Comparison of ENCODE assay signal across 8 cellular contexts in the genomic region with DNA sequence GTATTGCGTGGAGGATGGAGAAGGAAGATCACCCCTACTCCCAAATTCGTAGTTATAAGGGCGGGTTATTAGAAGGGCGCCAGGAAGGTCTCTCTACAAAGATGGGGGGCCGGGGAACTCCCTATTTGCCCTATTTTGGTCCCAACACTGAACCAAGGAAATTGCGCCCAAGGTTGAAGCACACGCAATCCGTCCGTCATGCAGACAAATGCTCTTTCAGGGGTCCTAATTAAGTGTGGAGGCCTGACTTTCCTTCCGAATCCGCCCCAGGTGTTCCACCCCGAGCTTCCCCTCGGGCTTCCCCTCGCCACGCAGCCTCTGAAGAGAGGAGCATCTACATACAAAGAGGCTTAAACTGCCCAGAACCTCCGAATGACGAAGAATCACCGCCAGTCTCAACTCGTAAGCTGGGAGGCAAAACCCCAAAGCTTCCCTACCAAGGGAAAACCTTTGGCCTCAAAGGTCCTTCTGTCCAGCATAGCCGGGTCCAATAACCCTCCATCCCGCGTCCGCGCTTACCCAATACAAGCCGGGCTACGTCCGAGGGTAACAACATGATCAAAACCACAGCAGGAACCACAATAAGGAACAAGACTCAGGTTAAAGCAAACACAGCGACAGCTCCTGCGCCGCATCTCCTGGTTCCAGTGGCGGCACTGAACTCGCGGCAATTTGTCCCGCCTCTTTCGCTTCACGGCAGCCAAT. TPM values are rescaled to one million over a fixed set of nuclear protein-coding genes. Genes with fewer than 3 reads are reported as not detected.
DNase-seq lines count a peak whose midpoint lies in the region; ATAC-seq and TF ChIP-seq lines count a peak whose summit lies in the region.

A gene (minus strand): TSS at position 658 of the 705 bp plus-strand sequence. CDS start 102 bp downstream, at position 556.

- H3K9ac ChIP-seq in BLaER1 treated with 17β-estradiol and CSF1 and Interleukin-3, amounts not matched to agents 10 nM and 100 nM = peak within 1 kb of the TSS; percentile 89 to 95 (median 94)

- TF ChIP-seq CTCF in Panc1 (IDR thresholded peaks at IDR 0.05) (no peak), dorsolateral prefrontal cortex (IDR thresholded peaks at IDR 0.05 in 54 of 56, conservative IDR thresholded peaks at IDR 0.05 in 2 of 56; ENCODE audit: low read depth in 1 of 56, partially characterized antibody in 56 of 56) (no peak)

- intact Hi-C loops in Panc1 (cut with micrococcal nuclease; ENCODE audit: unreplicated experiment) (no loop called here), dorsolateral prefrontal cortex (cut with DNase I) (loop anchor here (2.0 to 5.0 kb wide), 7 partner anchors 100 to 443 kb away; a partner anchor contains a TSS), aorta (cut with DNase I) (loop anchor here (2.0 to 10.0 kb wide), 6 partner anchors 101 to 1873 kb away; a partner anchor contains a TSS)

- POLR2A ChIA-PET in Panc1 (lab: Charles Lee) = interaction anchor here (0.7 kb wide), 1 partner anchor 666 kb away, joined by 3 read pairs; no protein-coding TSS in a partner anchor

- H3K9me3 ChIP-seq in BLaER1 treated with 17β-estradiol and CSF1 and Interleukin-3, amounts not matched to agents 10 nM and 100 nM (replicated peaks in 1 of 11) = no peaks in the 10 kb centered on the region
- H3K9me3 ChIP-seq in Panc1 (ENCODE audit: control insufficient read depth, insufficient read depth, low read depth, low read length) (no peaks in the 10 kb centered on the region), aorta (ENCODE audit: control insufficient read depth, low read length) (no peaks in the 10 kb centered on the region)

- in situ Hi-C loops in Panc1 (cut with HindIII; ENCODE audit: low pct_unique_long_range_greater_than_20kb, low sequenced_read_pairs) = no loop called here

- H3K4me1 ChIP-seq in BLaER1 treated with 17β-estradiol and CSF1 and Interleukin-3, amounts not matched to agents 10 nM and 100 nM = peaks cover 50 to 61% (median 55%) of the 10 kb centered on the region in 10 experiments
- H3K4me1 ChIP-seq in Panc1 (ENCODE audit: control insufficient read depth, insufficient read depth, low read length) = peaks cover 37% of the 10 kb centered on the region
- peaks cover 2 to 13% of the 10 kb centered on the region in 2 donors for H3K4me1 ChIP-seq in aorta (ENCODE audit: control insufficient read depth in 1 of 2, insufficient read depth in 2 of 2, low read length in 2 of 2)

- peak within 1 kb of the TSS; percentile 83 to 95 (median 93) for H3K27ac ChIP-seq in BLaER1 treated with 17β-estradiol and CSF1 and Interleukin-3, amounts not matched to agents 10 nM and 100 nM
- H3K27ac ChIP-seq in Panc1 (ENCODE audit: low read length) = peak within 1 kb of the TSS; percentile 100
- peak within 1 kb of the TSS; percentile 73 to 99 (median 94) for H3K27ac ChIP-seq in dorsolateral prefrontal cortex
- H3K27ac ChIP-seq in aorta (ENCODE audit: low read depth in 1 of 2, low read length in 2 of 2) = peak within 1 kb of the TSS; percentile 52 to 95

- BruUV-seq in Panc1 (replicated peaks; lab: Mats Ljungman, UMichigan) = TSS peak; percentile 88

- DNase-seq in Panc1 (ENCODE audit: low read depth, low spot score) = no peak
- DNase-seq in dorsolateral prefrontal cortex = no peak
- DNase-seq in myocyte (ENCODE audit: low read depth) = no peak
- DNase-seq in aorta = no peak

- no peaks in the 10 kb centered on the region for H3K27me3 ChIP-seq in BLaER1 treated with 17β-estradiol and CSF1 and Interleukin-3, amounts not matched to agents 10 nM and 100 nM
- H3K27me3 ChIP-seq in Panc1 (ENCODE audit: control insufficient read depth, insufficient read depth, low read length) (no peaks in the 10 kb centered on the region), dorsolateral prefrontal cortex (no peaks in the 10 kb centered on the region), aorta (ENCODE audit: control insufficient read depth in 1 of 2, insufficient read depth in 2 of 2, low read length in 1 of 2) (no peaks in the 10 kb centered on the region)

- peak within 1 kb of the TSS; percentile 77 to 91 (median 87) for H3K4me3 ChIP-seq in BLaER1 treated with 17β-estradiol and CSF1 and Interleukin-3, amounts not matched to agents 10 nM and 100 nM
- H3K4me3 ChIP-seq in Panc1 (ENCODE audit: low read depth in 2 of 2, low read length in 2 of 2) (peak within 1 kb of the TSS; percentile 93 to 99), dorsolateral prefrontal cortex (peak within 1 kb of the TSS; percentile 67 to 98 (median 89)), aorta (ENCODE audit: low read length in 2 of 2) (peak within 1 kb of the TSS; percentile 77 to 94)

- H4K20me1 ChIP-seq in BLaER1 treated with 17β-estradiol and CSF1 and Interleukin-3, amounts not matched to agents 10 nM and 100 nM = peaks cover 0 to 33% (median 23%) of the 10 kb centered on the region in 11 experiments; a peak in 9 of 22 replicates

- 0% methylated on average over 36 of the region's 36 CpGs for WGBS in aorta, 2 donors

- ATAC-seq in GM21367 (IDR thresholded peaks at IDR 0.05; ENCODE audit: unreplicated experiment) (peak; percentile 1), Panc1 (no peak), aorta (ENCODE audit: low FRiP score) (no peak), GM18520 (IDR thresholded peaks at IDR 0.05; ENCODE audit: unreplicated experiment) (no peak), HG03378 (IDR thresholded peaks at IDR 0.05; ENCODE audit: unreplicated experiment) (no peak)

- peak within 1 kb of the TSS; percentile 84 to 99 (median 92) for H3K4me2 ChIP-seq in BLaER1 treated with 17β-estradiol and CSF1 and Interleukin-3, amounts not matched to agents 10 nM and 100 nM

- peaks cover under 1 to 40% (median 12%) of the 10 kb centered on the region in 11 experiments; a peak in 15 of 22 replicates for H3K36me3 ChIP-seq in BLaER1 treated with 17β-estradiol and CSF1 and Interleukin-3, amounts not matched to agents 10 nM and 100 nM
- peaks cover 3% of the 10 kb centered on the region; the same call in 1 of the 2 replicates for H3K36me3 ChIP-seq in Panc1 (ENCODE audit: control insufficient read depth, insufficient read depth, low read length)
- no peaks in the 10 kb centered on the region for H3K36me3 ChIP-seq in aorta (ENCODE audit: control insufficient read depth in 1 of 2, insufficient read depth in 2 of 2, low read length in 1 of 2)

- CTCF ChIA-PET in Panc1 (lab: Charles Lee) = interaction anchor here (0.7 kb wide), 2 partner anchors 104 to 359 kb away, joined by 3 to 7 read pairs; no protein-coding TSS in a partner anchor

RNA-seq across cellular contexts. Expression of the gene that starts here (rescaled TPM):
- total RNA-seq in Panc1 (2021; ENCODE audit: unreplicated experiment) = 16.6 TPM
- polyA plus RNA-seq in Panc1 (2012; ENCODE audit: insufficient read length) = 5.0 TPM
- 10 to 100 TPM; 14.1 to 34.9 (median 20.7) TPM for total RNA-seq in dorsolateral prefrontal cortex
- total RNA-seq in myocyte = 10.2 and 12.3 TPM in 2 replicates
- polyA plus RNA-seq in myocyte (2012) = 1.9 TPM
- total RNA-seq in aorta = 10 to 100 TPM; 12.9 to 18.1 TPM
- polyA plus RNA-seq in aorta = 1 to 10 TPM; 1.3 to 3.8 TPM
